ENCODE assay signal across 35 cellular contexts in genomic region chr4:40864531-40864930, GRCh38.
DNase-seq lines count a peak whose midpoint lies in the region; ATAC-seq and TF ChIP-seq lines count a peak whose summit lies in the region.
"Had no signal": no experiment of that assay in that cellular context is flagged by ENCODE, and none has a peak within 500 bp of the region (broad histone marks: within the 10 kb centered on the region; RNA-seq: fewer than 3 reads in every experiment).

No MANE protein-coding gene starts in this region.

- no peaks in the 10 kb centered on the region for H3K9me2 ChIP-seq in GM23338 (ENCODE audit: insufficient read depth)

- no peaks in the 10 kb centered on the region; the same call in 2 of the 3 replicates for H3K4me1 Mint-ChIP-seq in GM23338
- peaks cover 7% of the 10 kb centered on the region for H3K4me1 Mint-ChIP-seq in mesothelial cell of epicardium
- H3K4me1 Mint-ChIP-seq in neural crest cell, result peaks cover 7% of the 10 kb centered on the region
- H3K4me1 Mint-ChIP-seq in type B pancreatic cell (ENCODE audit: unreplicated experiment), result no peaks in the 10 kb centered on the region
- H3K4me1 Mint-ChIP-seq: CD14-positive monocyte; CD4-positive, alpha-beta memory T cell; CD8-positive, alpha-beta memory T cell had no signal

- no peaks in the 10 kb centered on the region for H3K36me3 Mint-ChIP-seq in GM23338 (ENCODE audit: low read depth)
- peaks cover 3% of the 10 kb centered on the region for H3K36me3 Mint-ChIP-seq in mesothelial cell of epicardium
- H3K36me3 Mint-ChIP-seq in neural crest cell (ENCODE audit: low read depth), result no peaks in the 10 kb centered on the region
- no peaks in the 10 kb centered on the region for H3K36me3 Mint-ChIP-seq in type B pancreatic cell
- H3K36me3 Mint-ChIP-seq: CD14-positive monocyte; CD4-positive, alpha-beta memory T cell; CD4-positive, CD25-positive, alpha-beta regulatory T cell; CD8-positive, alpha-beta memory T cell; CD8-positive, alpha-beta T cell had no signal

- no peaks in the 10 kb centered on the region for H3K79me2 ChIP-seq in GM23338 (replicated peaks; ENCODE audit: insufficient read depth)

- H3K27me3 Mint-ChIP-seq in GM23338 (ENCODE audit: insufficient read depth, low read depth, poor library complexity), result no peaks in the 10 kb centered on the region
- no peaks in the 10 kb centered on the region for H3K27me3 Mint-ChIP-seq in mesothelial cell of epicardium (ENCODE audit: low read depth)
- H3K27me3 Mint-ChIP-seq in neural crest cell (ENCODE audit: low read depth), result no peaks in the 10 kb centered on the region
- H3K27me3 Mint-ChIP-seq in type B pancreatic cell, result peaks cover under 1% of the 10 kb centered on the region

- H3K4me3 Mint-ChIP-seq in GM23338 (no peak overlapping the region), mesothelial cell of epicardium (no peak overlapping the region), neural crest cell (no peak overlapping the region), type B pancreatic cell (no peak overlapping the region)
- H3K4me3 Mint-ChIP-seq: B cell; CD14-positive monocyte; CD4-positive, alpha-beta memory T cell; CD4-positive, alpha-beta T cell; CD4-positive, CD25-positive, alpha-beta regulatory T cell; CD8-positive, alpha-beta memory T cell; CD8-positive, alpha-beta T cell had no signal

- H3K27ac ChIP-seq in GM23338 (ENCODE audit: low read depth), result no peak overlapping the region
- H3K27ac ChIP-seq: 22Rv1; A549; BLaER1; BLaER1 treated with 17β-estradiol and CSF1 and Interleukin-3, amounts not matched to agents 10 nM and 100 nM; C4-2B had no signal

- H3K27ac Mint-ChIP-seq in GM23338 (peak overlapping the region; percentile 11; the same call in 1 of the 2 replicates), mesothelial cell of epicardium (peak overlapping the region; percentile 59), neural crest cell (ENCODE audit: unreplicated experiment) (peak overlapping the region; percentile 35), type B pancreatic cell (no peak overlapping the region)
- H3K27ac Mint-ChIP-seq: B cell; CD14-positive monocyte; CD4-positive, alpha-beta memory T cell; CD4-positive, alpha-beta T cell; CD4-positive, CD25-positive, alpha-beta regulatory T cell; CD8-positive, alpha-beta memory T cell; CD8-positive, alpha-beta T cell had no signal

- H3K27me3 ChIP-seq in GM23338 (ENCODE audit: insufficient read depth), result no peaks in the 10 kb centered on the region
- H3K27me3 ChIP-seq: BE2C; BLaER1; BLaER1 treated with 17β-estradiol and CSF1 and Interleukin-3, amounts not matched to agents 10 nM and 100 nM had no signal

- H3F3A ChIP-seq in GM23338 (replicated peaks; ENCODE audit: low read depth), result no peaks in the 10 kb centered on the region

- TF ChIP-seq CTCF in GM23338 (conservative IDR thresholded peaks at IDR 0.05; ENCODE audit: low read depth in 2 of 2) (no peak), mesothelial cell of epicardium (IDR thresholded peaks at IDR 0.05; ENCODE audit: unreplicated experiment) (no peak), neural crest cell (conservative IDR thresholded peaks at IDR 0.05) (no peak), type B pancreatic cell (conservative IDR thresholded peaks at IDR 0.05) (no peak)

- H3K9me3 Mint-ChIP-seq in GM23338, result no peaks in the 10 kb centered on the region
- H3K9me3 Mint-ChIP-seq in mesothelial cell of epicardium, result no peaks in the 10 kb centered on the region
- no peaks in the 10 kb centered on the region for H3K9me3 Mint-ChIP-seq in neural crest cell
- no peaks in the 10 kb centered on the region for H3K9me3 Mint-ChIP-seq in type B pancreatic cell
- H3K9me3 Mint-ChIP-seq: CD14-positive monocyte; CD4-positive, alpha-beta T cell; CD4-positive, CD25-positive, alpha-beta regulatory T cell; CD8-positive, alpha-beta memory T cell; CD8-positive, alpha-beta T cell had no signal

- H2AFZ ChIP-seq in GM23338, result no peak overlapping the region

- no peaks in the 10 kb centered on the region for H3K36me3 ChIP-seq in GM23338 (ENCODE audit: insufficient read depth)
- H3K36me3 ChIP-seq: BE2C, BLaER1 had no signal

- peaks cover 5% of the 10 kb centered on the region; the same call in 1 of the 2 replicates for H4K20me1 ChIP-seq in GM23338 (replicated peaks; ENCODE audit: insufficient read depth)
- H4K20me1 ChIP-seq: BLaER1; BLaER1 treated with 17β-estradiol and CSF1 and Interleukin-3, amounts not matched to agents 10 nM and 100 nM had no signal

- ATAC-seq in GM23338 (no peak), HG02571 (IDR thresholded peaks at IDR 0.05; ENCODE audit: unreplicated experiment) (no peak)
- ATAC-seq: A549; CD8-positive, alpha-beta T cell had no signal

- DNase-seq in GM23338 (ENCODE audit: low spot score) (no peak), foreskin melanocyte (peak; percentile 46), mesothelial cell of epicardium (ENCODE audit: low spot score in 2 of 2, unreplicated experiment in 2 of 2) (no peak), neural crest cell (ENCODE audit: low read depth, low spot score) (no peak), H4 (ENCODE audit: low spot score) (no peak), cerebellum (ENCODE audit: low spot score) (no peak), type B pancreatic cell (ENCODE audit: extremely low spot score, unreplicated experiment) (no peak)
- DNase-seq: 8988T; ACHN; AML-193; BE2C; C1 segment of cervical spinal cord; Caco-2; Calu3; CD4-positive, alpha-beta memory T cell; CD4-positive, alpha-beta T cell; CD4-positive, CD25-positive, alpha-beta regulatory T cell; CD8-positive, alpha-beta memory T cell; CD8-positive, alpha-beta T cell; COR-L47; DMS 273 treated with DMSO at 0.1 percent for 48 hours; DMS153; DMS53; DMS79; DMS79 treated with DMSO at 0.1 percent for 48 hours; DND-41; EL had no signal

- H3K4me2 ChIP-seq in GM23338, result no peak overlapping the region
- H3K4me2 ChIP-seq: A549; BLaER1; BLaER1 treated with 17β-estradiol and CSF1 and Interleukin-3, amounts not matched to agents 10 nM and 100 nM had no signal

- H3K4me1 ChIP-seq in GM23338 (ENCODE audit: insufficient read depth), result no peaks in the 10 kb centered on the region
- H3K4me1 ChIP-seq: A549, BE2C, Caco-2 had no signal

- H3K4me3 ChIP-seq in GM23338, result no peak overlapping the region
- H3K4me3 ChIP-seq: A549; BLaER1; BLaER1 treated with 17β-estradiol and CSF1 and Interleukin-3, amounts not matched to agents 10 nM and 100 nM had no signal

TF ChIP-seq in GM23338, 12 proteins besides CTCF, POLR2A, EP300 and RAD21:
- TF ChIP-seq STAT1 (IDR thresholded peaks at IDR 0.05; ENCODE audit: unreplicated experiment) (no peak), REST (IDR thresholded peaks at IDR 0.05; ENCODE audit: unreplicated experiment) (no peak), EZH2 (IDR thresholded peaks at IDR 0.05; ENCODE audit: low read depth, unreplicated experiment) (no peak), ETS1 (IDR thresholded peaks at IDR 0.05) (no peak), EZH2phosphoT487 (IDR thresholded peaks at IDR 0.05; ENCODE audit: unreplicated experiment) (no peak), POLR2AphosphoS5 (IDR thresholded peaks at IDR 0.05; ENCODE audit: low read depth) (no peak), JUNB (IDR thresholded peaks at IDR 0.05; ENCODE audit: unreplicated experiment) (no peak)
